ENCODE assay signal across 26 cellular contexts in genomic region chr5:175212203-175212602, GRCh38.
DNase-seq lines count a peak whose midpoint lies in the region; ATAC-seq, FAIRE-seq and TF ChIP-seq lines count a peak whose summit lies in the region.
"Had no signal": no experiment of that assay in that cellular context is flagged by ENCODE, and none has a peak within 500 bp of the region (broad histone marks: within the 10 kb centered on the region; RNA-seq: fewer than 3 reads in every experiment).

No MANE protein-coding gene starts in this region.

- TF ChIP-seq CTCF in WTC11 (IDR thresholded peaks at IDR 0.05): no peak
- no peak for TF ChIP-seq CTCF in endodermal cell (conservative IDR thresholded peaks at IDR 0.05)

- 82 to 100% methylated on average over 2 to 7 of the region's 7 CpGs for WGBS in endodermal cell (ENCODE audit: insufficient coverage in 1 of 2, insufficient read length in 1 of 2), 2 experiments
- no CpG with 5 or more reads among the region's 7 CpGs for WGBS in mesendoderm (ENCODE audit: extremely low coverage, insufficient coverage, low lambda C conversion rate)

- H2BK15ac ChIP-seq in mesendoderm (replicated peaks; ENCODE audit: low read depth): no peak overlapping the region

- no peaks in the 10 kb centered on the region for H3K36me3 ChIP-seq in endodermal cell (ENCODE audit: control insufficient read depth, insufficient read depth, low read length)
- H3K36me3 ChIP-seq in mesendoderm (ENCODE audit: control insufficient read depth, insufficient read depth, low read length): no peaks in the 10 kb centered on the region
- H3K36me3 ChIP-seq: BE2C; BLaER1 treated with 17β-estradiol and CSF1 and Interleukin-3, amounts not matched to agents 10 nM and 100 nM had no signal

- no peaks in the 10 kb centered on the region for H3K27me3 ChIP-seq in endodermal cell (ENCODE audit: control insufficient read depth, insufficient read depth, low read length, poor library complexity, severe bottlenecking)
- H3K27me3 ChIP-seq in mesendoderm (ENCODE audit: insufficient read depth, low read length, poor library complexity): no peaks in the 10 kb centered on the region
- H3K27me3 ChIP-seq: BLaER1 treated with 17β-estradiol and CSF1 and Interleukin-3, amounts not matched to agents 10 nM and 100 nM had no signal

- intact Hi-C loops in activated CD4-positive, alpha-beta T cell treated with anti-CD3 and anti-CD28 coated beads for 36 hours (cut with DNase I, micrococcal nuclease): no loop called here

- H3K9me3 Mint-ChIP-seq in WTC11: 0 out of 2 replicates have a peak, but pooled peaks cover 3% of the 10 kb centered on the region
- H3K9me3 Mint-ChIP-seq in endodermal cell: no peaks in the 10 kb centered on the region
- H3K9me3 Mint-ChIP-seq in activated CD4-positive, alpha-beta T cell treated with anti-CD3 and anti-CD28 coated beads for 36 hours (ENCODE audit: low read depth): no peaks in the 10 kb centered on the region
- H3K9me3 Mint-ChIP-seq: CD4-positive, alpha-beta T cell had no signal

- POLR2A ChIA-PET in WTC11 (lab: Charles Lee): no interaction called here
- POLR2A ChIA-PET in activated CD4-positive, alpha-beta T cell treated with anti-CD3 and anti-CD28 coated beads for 36 hours (lab: Charles Lee): no interaction called here

- H3K27ac Mint-ChIP-seq in WTC11: no peak overlapping the region
- no peak overlapping the region for H3K27ac Mint-ChIP-seq in endodermal cell
- H3K27ac Mint-ChIP-seq in activated CD4-positive, alpha-beta T cell treated with anti-CD3 and anti-CD28 coated beads for 36 hours: no peak overlapping the region
- H3K27ac Mint-ChIP-seq: CD14-positive monocyte; CD4-positive, alpha-beta T cell; CD8-positive, alpha-beta memory T cell had no signal

- H3K79me1 ChIP-seq in mesendoderm (ENCODE audit: low read length): no peaks in the 10 kb centered on the region

- H3K9ac ChIP-seq in endodermal cell (ENCODE audit: extremely low read depth, low read length, poor library complexity, severe bottlenecking) (no peak overlapping the region), mesendoderm (ENCODE audit: low read length) (no peak overlapping the region)
- H3K9ac ChIP-seq: BLaER1 treated with 17β-estradiol and CSF1 and Interleukin-3, amounts not matched to agents 10 nM and 100 nM had no signal

- no peak overlapping the region for H4K8ac ChIP-seq in mesendoderm (ENCODE audit: low read depth, low read length)

- no peak overlapping the region for H2AK5ac ChIP-seq in mesendoderm (ENCODE audit: low read length)

- H3K4me1 Mint-ChIP-seq in WTC11: peaks cover 9% of the 10 kb centered on the region
- peaks cover 16% of the 10 kb centered on the region for H3K4me1 Mint-ChIP-seq in endodermal cell
- H3K4me1 Mint-ChIP-seq in activated CD4-positive, alpha-beta T cell treated with anti-CD3 and anti-CD28 coated beads for 36 hours: no peaks in the 10 kb centered on the region
- H3K4me1 Mint-ChIP-seq: CD14-positive monocyte; CD8-positive, alpha-beta memory T cell had no signal

- H3K4me3 ChIP-seq in endodermal cell (ENCODE audit: low read length) (no peak overlapping the region), mesendoderm (ENCODE audit: low read length) (no peak overlapping the region)
- H3K4me3 ChIP-seq: A549; BLaER1 treated with 17β-estradiol and CSF1 and Interleukin-3, amounts not matched to agents 10 nM and 100 nM had no signal

- H3K27me3 Mint-ChIP-seq in WTC11 (ENCODE audit: low read depth): no peaks in the 10 kb centered on the region; the same call in 1 of the 2 replicates
- peaks cover 17% of the 10 kb centered on the region for H3K27me3 Mint-ChIP-seq in endodermal cell (ENCODE audit: insufficient read depth)
- H3K27me3 Mint-ChIP-seq in activated CD4-positive, alpha-beta T cell treated with anti-CD3 and anti-CD28 coated beads for 36 hours: peaks cover 22% of the 10 kb centered on the region

- CTCF ChIA-PET in WTC11 (lab: Charles Lee): no interaction called here
- CTCF ChIA-PET in activated CD4-positive, alpha-beta T cell treated with anti-CD3 and anti-CD28 coated beads for 36 hours (lab: Charles Lee): no interaction called here

- ATAC-seq in WTC11 (peak; percentile 61), GM18498 (IDR thresholded peaks at IDR 0.05; ENCODE audit: unreplicated experiment) (no peak), GM19463 (IDR thresholded peaks at IDR 0.05; ENCODE audit: unreplicated experiment) (no peak)
- no peak for ATAC-seq in activated CD4-positive, alpha-beta T cell treated with anti-CD3 and anti-CD28 coated beads for 36 hours
- ATAC-seq: A549 had no signal

- H3K4ac ChIP-seq in mesendoderm (ENCODE audit: low read depth, low read length): no peak overlapping the region

- no peak overlapping the region for H3K4me3 Mint-ChIP-seq in WTC11
- no peak overlapping the region for H3K4me3 Mint-ChIP-seq in endodermal cell
- no peak overlapping the region for H3K4me3 Mint-ChIP-seq in activated CD4-positive, alpha-beta T cell treated with anti-CD3 and anti-CD28 coated beads for 36 hours
- H3K4me3 Mint-ChIP-seq: CD14-positive monocyte; CD4-positive, alpha-beta T cell; CD8-positive, alpha-beta memory T cell had no signal

- H3K27ac ChIP-seq in endodermal cell (ENCODE audit: low read depth, low read length) (no peak overlapping the region), mesendoderm (ENCODE audit: low read depth, low read length) (no peak overlapping the region)
- H3K27ac ChIP-seq: BLaER1 treated with 17β-estradiol and CSF1 and Interleukin-3, amounts not matched to agents 10 nM and 100 nM had no signal

- H3K4me1 ChIP-seq in endodermal cell (ENCODE audit: control insufficient read depth, insufficient read depth, low read length) (no peaks in the 10 kb centered on the region), mesendoderm (ENCODE audit: control insufficient read depth, low read depth, low read length) (no peaks in the 10 kb centered on the region)
- H3K4me1 ChIP-seq: BE2C had no signal

- H3K4me2 ChIP-seq in mesendoderm (ENCODE audit: low read length): no peak overlapping the region
- H3K4me2 ChIP-seq: A549; BLaER1 treated with 17β-estradiol and CSF1 and Interleukin-3, amounts not matched to agents 10 nM and 100 nM had no signal

- no peak overlapping the region for H3K23ac ChIP-seq in mesendoderm (ENCODE audit: low read length)

- no peaks in the 10 kb centered on the region for H3K79me2 ChIP-seq in mesendoderm (ENCODE audit: control insufficient read depth, insufficient read depth, low read length)

- H3K56ac ChIP-seq in mesendoderm (ENCODE audit: low read length): no peak overlapping the region

- H4K5ac ChIP-seq in mesendoderm (ENCODE audit: low read length): no peak overlapping the region

- DNase-seq in ELF-1 (ENCODE audit: low read depth, low spot score): peak; percentile 35
- DNase-seq in WTC11 (ENCODE audit: low spot score): peak; percentile 13
- peak; percentile 64 for DNase-seq in endodermal cell
- DNase-seq in mesendoderm: peak; percentile 4
- no peak for DNase-seq in frontal cortex (ENCODE audit: low spot score in 2 of 2)
- no peak for DNase-seq in activated CD4-positive, alpha-beta T cell treated with anti-CD3 and anti-CD28 coated beads for 36 hours
- DNase-seq: 8988T; ACHN; AML-193; BE2C; CD4-positive, alpha-beta T cell; CD8-positive, alpha-beta memory T cell; DMS 273 treated with DMSO at 0.1 percent for 48 hours; DMS79; EL; GF-D8; GOT3; H7; HCEC 1CT had no signal

- H2BK120ac ChIP-seq in mesendoderm (ENCODE audit: low read depth, low read length): no peak overlapping the region

- H3K18ac ChIP-seq in mesendoderm (ENCODE audit: low read length): no peak overlapping the region

- H3K36me3 Mint-ChIP-seq in WTC11: no peaks in the 10 kb centered on the region
- H3K36me3 Mint-ChIP-seq in endodermal cell (ENCODE audit: low read depth): no peaks in the 10 kb centered on the region
- H3K36me3 Mint-ChIP-seq in activated CD4-positive, alpha-beta T cell treated with anti-CD3 and anti-CD28 coated beads for 36 hours (ENCODE audit: low read depth): no peaks in the 10 kb centered on the region
- H3K36me3 Mint-ChIP-seq: CD14-positive monocyte; CD8-positive, alpha-beta memory T cell had no signal

- no peak overlapping the region for H2BK5ac ChIP-seq in mesendoderm (ENCODE audit: low read length)

- no peaks in the 10 kb centered on the region for H3K9me3 ChIP-seq in endodermal cell (ENCODE audit: control insufficient read depth, low read length)
- H3K9me3 ChIP-seq: A549; BE2C; BLaER1 treated with 17β-estradiol and CSF1 and Interleukin-3, amounts not matched to agents 10 nM and 100 nM had no signal

- FAIRE-seq in frontal cortex (lab: Jason Lieb, UNC): no peak
- FAIRE-seq: A549, D721Med, GM12891 had no signal

TF ChIP-seq in WTC11, 78 proteins besides CTCF, POLR2A, EP300 and RAD21 (continues in another document):
- no peak for TF ChIP-seq ZMAT4 (CRISPR knock-in tag; IDR thresholded peaks at IDR 0.05)

Comparison
In these comparisons a context has a peak if more than half of its experiments do, and no peak if none do; other contexts are left out.
1. DNase-seq: peak in ELF-1 (single experiment), WTC11 (single experiment), endodermal cell (single experiment) and mesendoderm (single experiment); none in frontal cortex (0 of 2) and activated CD4-positive, alpha-beta T cell treated with anti-CD3 and anti-CD28 coated beads for 36 hours (single experiment).